Comparison of ENCODE assay signal across 18 cellular contexts in the genomic region with DNA sequence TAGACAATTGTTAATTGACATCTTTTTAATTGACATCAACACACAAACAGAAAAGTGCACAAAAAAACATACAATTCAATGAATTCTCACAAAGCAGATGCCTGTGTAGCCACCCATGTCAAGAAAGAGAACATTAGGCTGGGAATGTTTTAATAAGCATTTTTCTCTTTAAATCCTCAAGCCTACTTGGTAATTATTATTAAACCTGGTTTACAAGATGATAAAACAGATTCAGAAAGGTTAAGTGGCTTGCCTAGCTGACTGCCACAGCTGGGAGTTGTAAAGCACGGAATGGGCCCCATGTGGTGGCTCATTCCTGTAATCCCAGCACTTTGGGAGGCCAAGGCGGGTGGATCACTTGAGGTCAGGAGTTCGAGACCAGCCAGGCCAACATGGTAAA.
DNase-seq lines count a peak whose midpoint lies in the region; TF ChIP-seq lines count a peak whose summit lies in the region.
"Had no signal": no experiment of that assay in that cellular context is flagged by ENCODE, and none has a peak within 500 bp of the region (broad histone marks: within the 10 kb centered on the region; RNA-seq: fewer than 3 reads in every experiment).

No MANE protein-coding gene starts in this region.

- no peak overlapping the region for H3K9ac ChIP-seq in colonic mucosa (ENCODE audit: low read depth in 2 of 2, low read length in 2 of 2)

- H3K36me3 Mint-ChIP-seq in nephron (ENCODE audit: low read depth), result peaks cover 3% of the 10 kb centered on the region

- H3K27ac ChIP-seq in colonic mucosa (no peak overlapping the region), ascending aorta (no peak overlapping the region)
- H3K27ac ChIP-seq: A549, C4-2B, HL-60 had no signal

- H3K4me1 Mint-ChIP-seq in nephron, result peaks cover 44% of the 10 kb centered on the region

- DNase-seq in epithelial cell of proximal tubule (ENCODE audit: low read depth) (peak; percentile 31), kidney tubule cell (ENCODE audit: low spot score) (peak; percentile 9), colonic mucosa (no peak), COR-L47 (lab: John Stamatoyannopoulos, UW) (no peak), ascending aorta (ENCODE audit: low spot score in 2 of 2) (no peak)
- DNase-seq in effector CD8-positive, alpha-beta T cell (lab: John Stamatoyannopoulos, UW), result no peak
- DNase-seq: AML-193; Calu3; CD4-positive, alpha-beta T cell; DMS79 treated with DMSO at 0.1 percent for 48 hours; GF-D8; GOT3; H7; HFFc6 had no signal

- H3K4me3 Mint-ChIP-seq in nephron, result peak overlapping the region in 1 of 3 experiments; percentile 5
- H3K4me3 Mint-ChIP-seq: CD4-positive, alpha-beta T cell; HFFc6 had no signal

- H3K36me3 ChIP-seq in colonic mucosa (no peaks in the 10 kb centered on the region), ascending aorta (no peaks in the 10 kb centered on the region)

- TF ChIP-seq CTCF in epithelial cell of proximal tubule (conservative IDR thresholded peaks at IDR 0.05; ENCODE audit: low read depth, low read length), result no peak
- no peak for TF ChIP-seq CTCF in nephron (IDR thresholded peaks at IDR 0.05; ENCODE audit: unreplicated experiment in 3 of 3)
- TF ChIP-seq CTCF in colonic mucosa (IDR thresholded peaks at IDR 0.05), result no peak
- no peak for TF ChIP-seq CTCF in ascending aorta (IDR thresholded peaks at IDR 0.05)

- H3K27me3 ChIP-seq in colonic mucosa (no peaks in the 10 kb centered on the region), ascending aorta (no peaks in the 10 kb centered on the region)

- no peaks in the 10 kb centered on the region for H3K9me3 Mint-ChIP-seq in nephron
- H3K9me3 Mint-ChIP-seq: CD4-positive, alpha-beta T cell had no signal

- H3K9me3 ChIP-seq in colonic mucosa (no peaks in the 10 kb centered on the region), ascending aorta (no peaks in the 10 kb centered on the region)
- H3K9me3 ChIP-seq: A549 had no signal

- H3K4me1 ChIP-seq in colonic mucosa (no peaks in the 10 kb centered on the region), ascending aorta (no peaks in the 10 kb centered on the region)
- H3K4me1 ChIP-seq: A549 had no signal

- intact Hi-C loops in colonic mucosa (cut with DNase I) (no loop called here), ascending aorta (cut with DNase I) (loop anchor here (10.0 kb wide), 1 partner anchor 135 kb away; no protein-coding TSS in a partner anchor)

- H3K27ac Mint-ChIP-seq in nephron, result peak overlapping the region; percentile 83 to 95 (median 93)
- H3K27ac Mint-ChIP-seq: CD4-positive, alpha-beta T cell; HFFc6 had no signal

- no peaks in the 10 kb centered on the region for H3K27me3 Mint-ChIP-seq in nephron (ENCODE audit: low read depth)

- H3K4me3 ChIP-seq in epithelial cell of proximal tubule (ENCODE audit: low read depth, low read length) (no peak overlapping the region), colonic mucosa (no peak overlapping the region), ascending aorta (no peak overlapping the region)
- H3K4me3 ChIP-seq: A549 had no signal

Comparison
In these comparisons a context has a peak if more than half of its experiments do, and no peak if none do; other contexts are left out.
1. DNase-seq: peak in epithelial cell of proximal tubule (single experiment) and kidney tubule cell (single experiment); none in colonic mucosa (single experiment), COR-L47 (single experiment), ascending aorta (0 of 2) and effector CD8-positive, alpha-beta T cell (single experiment).